1 cellular context compared by ENCODE assay signal in the genomic region with DNA sequence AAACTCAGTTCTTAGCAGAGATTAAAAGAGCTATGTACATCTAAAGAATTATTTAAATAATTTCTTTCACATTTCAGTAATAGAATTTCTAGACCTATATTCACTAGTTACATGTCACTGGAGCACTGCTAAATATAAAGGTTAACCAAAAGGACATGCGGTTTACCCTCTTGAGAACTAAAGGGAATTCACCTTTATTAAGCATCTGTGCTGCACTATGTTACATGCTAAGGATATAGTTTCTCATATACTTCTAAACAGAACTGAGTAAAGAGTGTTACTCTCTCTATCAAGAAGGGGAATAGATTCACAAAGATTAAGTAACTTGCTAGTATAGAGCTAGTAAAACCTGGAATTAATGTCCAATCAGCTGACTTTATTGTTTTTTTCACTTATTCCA.
TF ChIP-seq lines count a peak whose summit lies in the region.

No MANE protein-coding gene starts in this region.

TF ChIP-seq in GM12878, 131 proteins besides CTCF, POLR2A, EP300 and RAD21 (continued from another document):
- no peak for TF ChIP-seq SMARCA5 (IDR thresholded peaks at IDR 0.05)
- TF ChIP-seq GABPA (IDR thresholded peaks at IDR 0.05; ENCODE audit: low read depth) = no peak
- no peak for TF ChIP-seq HCFC1 (IDR thresholded peaks at IDR 0.05; ENCODE audit: low read length)
- peak; percentile 37 for TF ChIP-seq MEF2B (IDR thresholded peaks at IDR 0.05; ENCODE audit: partially characterized antibody, poor library complexity, severe bottlenecking)
- TF ChIP-seq NR2C1 (IDR thresholded peaks at IDR 0.05) = no peak
- peak; percentile 54; the same call in 1 of the 2 replicates for TF ChIP-seq ZNF24 (IDR thresholded peaks at IDR 0.05)
- TF ChIP-seq KLF5 (IDR thresholded peaks at IDR 0.05; ENCODE audit: partially characterized antibody) = no peak
- TF ChIP-seq SPI1 (IDR thresholded peaks at IDR 0.05; ENCODE audit: borderline replicate concordance, insufficient read depth, low read depth, low read length) = no peak
- TF ChIP-seq, protein P1, sequence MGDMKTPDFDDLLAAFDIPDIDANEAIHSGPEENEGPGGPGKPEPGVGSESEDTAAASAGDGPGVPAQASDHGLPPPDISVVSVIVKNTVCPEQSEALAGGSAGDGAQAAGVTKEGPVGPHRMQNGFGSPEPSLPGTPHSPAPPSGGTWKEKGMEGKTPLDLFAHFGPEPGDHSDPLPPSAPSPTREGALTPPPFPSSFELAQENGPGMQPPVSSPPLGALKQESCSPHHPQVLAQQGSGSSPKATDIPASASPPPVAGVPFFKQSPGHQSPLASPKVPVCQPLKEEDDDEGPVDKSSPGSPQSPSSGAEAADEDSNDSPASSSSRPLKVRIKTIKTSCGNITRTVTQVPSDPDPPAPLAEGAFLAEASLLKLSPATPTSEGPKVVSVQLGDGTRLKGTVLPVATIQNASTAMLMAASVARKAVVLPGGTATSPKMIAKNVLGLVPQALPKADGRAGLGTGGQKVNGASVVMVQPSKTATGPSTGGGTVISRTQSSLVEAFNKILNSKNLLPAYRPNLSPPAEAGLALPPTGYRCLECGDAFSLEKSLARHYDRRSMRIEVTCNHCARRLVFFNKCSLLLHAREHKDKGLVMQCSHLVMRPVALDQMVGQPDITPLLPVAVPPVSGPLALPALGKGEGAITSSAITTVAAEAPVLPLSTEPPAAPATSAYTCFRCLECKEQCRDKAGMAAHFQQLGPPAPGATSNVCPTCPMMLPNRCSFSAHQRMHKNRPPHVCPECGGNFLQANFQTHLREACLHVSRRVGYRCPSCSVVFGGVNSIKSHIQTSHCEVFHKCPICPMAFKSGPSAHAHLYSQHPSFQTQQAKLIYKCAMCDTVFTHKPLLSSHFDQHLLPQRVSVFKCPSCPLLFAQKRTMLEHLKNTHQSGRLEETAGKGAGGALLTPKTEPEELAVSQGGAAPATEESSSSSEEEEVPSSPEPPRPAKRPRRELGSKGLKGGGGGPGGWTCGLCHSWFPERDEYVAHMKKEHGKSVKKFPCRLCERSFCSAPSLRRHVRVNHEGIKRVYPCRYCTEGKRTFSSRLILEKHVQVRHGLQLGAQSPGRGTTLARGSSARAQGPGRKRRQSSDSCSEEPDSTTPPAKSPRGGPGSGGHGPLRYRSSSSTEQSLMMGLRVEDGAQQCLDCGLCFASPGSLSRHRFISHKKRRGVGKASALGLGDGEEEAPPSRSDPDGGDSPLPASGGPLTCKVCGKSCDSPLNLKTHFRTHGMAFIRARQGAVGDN (IDR thresholded peaks at IDR 0.05) = 0 out of 2 replicates have a peak, but pooled peaks have one; percentile 19
- no peak for TF ChIP-seq MEF2A (IDR thresholded peaks at IDR 0.05; ENCODE audit: insufficient read depth, low read depth, low read length)
- no peak for TF ChIP-seq SRF (IDR thresholded peaks at IDR 0.05; ENCODE audit: low read depth in 2 of 2, low read length in 2 of 2)
- no peak for TF ChIP-seq TCF12 (IDR thresholded peaks at IDR 0.05; ENCODE audit: low read depth, low read length)
- no peak for TF ChIP-seq IRF4 (IDR thresholded peaks at IDR 0.05; ENCODE audit: low read depth, low read length)
- TF ChIP-seq NR2F1 (conservative IDR thresholded peaks at IDR 0.05) = 0 out of 2 replicates have a peak, but pooled peaks have one; percentile 14
- no peak for TF ChIP-seq RAD51 (IDR thresholded peaks at IDR 0.05)
- TF ChIP-seq IKZF1 (conservative IDR thresholded peaks at IDR 0.05) = no peak
- TF ChIP-seq CEBPB (IDR thresholded peaks at IDR 0.05; ENCODE audit: borderline replicate concordance in 1 of 2, low read depth in 2 of 2, low read length in 2 of 2) = no peak
- no peak for TF ChIP-seq SMAD5 (IDR thresholded peaks at IDR 0.05; ENCODE audit: low read depth)
- no peak for TF ChIP-seq CHD2 (IDR thresholded peaks at IDR 0.05; ENCODE audit: borderline replicate concordance, low read depth, low read length)
- TF ChIP-seq EED (IDR thresholded peaks at IDR 0.05; ENCODE audit: low read depth) = no peak
- no peak for TF ChIP-seq REST (IDR thresholded peaks at IDR 0.05; ENCODE audit: low read depth, low read length)
- TF ChIP-seq NRF1 (conservative IDR thresholded peaks at IDR 0.05; ENCODE audit: low read depth, low read length) = no peak
- no peak for TF ChIP-seq SIN3A (IDR thresholded peaks at IDR 0.05; ENCODE audit: low read depth, low read length)
- no peak for TF ChIP-seq E4F1 (IDR thresholded peaks at IDR 0.05; ENCODE audit: borderline replicate concordance, partially characterized antibody)
- no peak for TF ChIP-seq ZNF592 (IDR thresholded peaks at IDR 0.05)
